In the genomic region with DNA sequence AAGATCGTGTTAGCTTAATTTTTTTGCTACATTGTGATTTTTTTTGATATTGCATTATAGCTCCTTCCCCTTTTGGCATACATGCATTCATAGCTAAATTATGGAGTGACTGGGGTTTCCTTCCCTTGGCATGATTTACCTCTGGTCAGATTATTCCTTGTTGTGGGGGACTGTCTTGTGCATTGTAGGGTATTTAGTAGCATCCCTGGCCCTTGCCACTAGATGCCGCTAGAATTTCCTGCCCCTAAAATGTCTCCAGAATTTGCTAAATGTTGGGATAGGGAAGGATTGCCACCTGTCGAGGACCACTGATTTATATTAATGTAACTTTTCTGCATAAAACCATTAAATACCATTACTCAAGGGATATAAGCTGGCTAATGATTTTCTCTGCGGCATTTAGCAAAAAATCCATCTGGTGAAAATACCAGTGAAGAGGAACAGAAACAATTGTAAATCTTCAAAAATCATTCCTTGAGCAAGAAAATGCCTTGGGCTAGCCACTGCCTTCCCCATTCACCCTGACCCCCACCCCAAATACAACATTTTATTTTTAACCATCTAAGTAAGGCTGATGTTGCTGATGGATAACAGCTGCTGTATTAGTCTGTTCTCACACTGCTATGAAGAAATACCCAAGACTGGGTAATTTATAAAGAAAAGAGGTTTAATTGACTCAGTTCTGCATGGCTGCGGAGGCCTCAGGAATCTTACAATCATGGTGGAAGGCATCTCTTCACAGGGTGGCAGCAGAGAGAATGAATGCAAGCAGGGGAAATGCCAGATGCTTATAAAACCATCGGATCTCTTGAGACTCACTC, we compare ENCODE assay signal across 8 cellular contexts.
A peak's percentile ranks its signal among the peaks of the same experiment; 100 is the strongest.
DNase-seq lines count a peak whose midpoint lies in the region; ATAC-seq and TF ChIP-seq lines count a peak whose summit lies in the region.

No MANE protein-coding gene starts in this region.

- no peaks in the 10 kb centered on the region for H3K79me1 ChIP-seq in IMR-90 (ENCODE audit: low read depth in 1 of 2, low read length in 2 of 2)

- H3K27me3 ChIP-seq in IMR-90 (ENCODE audit: control insufficient read depth, insufficient read depth, low read length), result no peaks in the 10 kb centered on the region
- no peaks in the 10 kb centered on the region for H3K27me3 ChIP-seq in uterus

- ATAC-seq in IMR-90 (ENCODE audit: low read depth) (peak; percentile 40), omental fat pad (ENCODE audit: low FRiP score) (no peak)

- peak; percentile 85 for TF ChIP-seq CTCF in C4-2B (conservative IDR thresholded peaks at IDR 0.05)
- peak; percentile 77 for TF ChIP-seq CTCF in IMR-90 (conservative IDR thresholded peaks at IDR 0.05; ENCODE audit: low read depth, low read length)
- TF ChIP-seq CTCF in omental fat pad (IDR thresholded peaks at IDR 0.05), result no peak
- no peak for TF ChIP-seq CTCF in uterus (IDR thresholded peaks at IDR 0.05)

- peak overlapping the region; percentile 76 for H3K4me2 ChIP-seq in IMR-90 (ENCODE audit: low read depth, low read length)

- no peaks in the 10 kb centered on the region for H3K36me3 ChIP-seq in IMR-90 (ENCODE audit: control insufficient read depth, insufficient read depth, low read length)
- no peaks in the 10 kb centered on the region for H3K36me3 ChIP-seq in uterus

- H3K9me3 ChIP-seq in IMR-90 (ENCODE audit: control insufficient read depth, insufficient read depth, low read length), result no peaks in the 10 kb centered on the region
- no peaks in the 10 kb centered on the region for H3K9me3 ChIP-seq in uterus

- DNase-seq in IMR-90 (peak; percentile 55), amniotic epithelial cell (ENCODE audit: low read depth) (peak; percentile 44), kidney tubule cell (ENCODE audit: low spot score) (peak; percentile 56), omental fat pad (ENCODE audit: low spot score) (no peak), foreskin melanocyte (no peak), uterus (no peak), activated gamma-delta T cell treated with Interleukin-2 at 50 U/mL for 16 hours (no peak)

- TF ChIP-seq POLR2A in IMR-90 (IDR thresholded peaks at IDR 0.05; ENCODE audit: low read depth, low read length) (no peak), uterus (IDR thresholded peaks at IDR 0.05) (no peak)

- H4K91ac ChIP-seq in IMR-90 (ENCODE audit: insufficient read depth, low read depth, low read length), result peak overlapping the region; percentile 81

- H3K14ac ChIP-seq in IMR-90 (replicated peaks; ENCODE audit: low read depth, low read length), result peak overlapping the region; percentile 79

- peak overlapping the region; percentile 99 for H2BK5ac ChIP-seq in IMR-90 (ENCODE audit: low read depth, low read length, poor library complexity, severe bottlenecking)

- peak overlapping the region; percentile 82 for H3K4ac ChIP-seq in IMR-90 (ENCODE audit: low read depth, low read length)

- BruUV-seq in IMR-90 (replicated peaks; lab: Mats Ljungman, UMichigan), result no TSS peak

- POLR2A ChIA-PET in IMR-90 (lab: Charles Lee; ENCODE audit: unreplicated experiment), result interaction anchor here (0.6 to 2.9 kb wide), 5 partner anchors 10 to 261 kb away, joined by 3 to 13 read pairs (median 5); no protein-coding TSS in a partner anchor

- intact Hi-C loops in IMR-90 (cut with micrococcal nuclease), result loop anchor here (2.0 to 10.0 kb wide), 13 partner anchors 45 to 1013 kb away; a partner anchor contains a TSS
- intact Hi-C loops in uterus (cut with DNase I; ENCODE audit: low total_unique reads), result no loop called here

- H3K4me3 ChIP-seq in IMR-90 (ENCODE audit: insufficient read depth, low read depth, low read length) (no peak overlapping the region), uterus (no peak overlapping the region)

- H2BK15ac ChIP-seq in IMR-90 (ENCODE audit: low read depth, low read length), result peak overlapping the region; percentile 96; the same call in 2 of the 3 replicates

- dilution Hi-C loops in IMR-90 (cut with HindIII; ENCODE audit: low sequenced_read_pairs, unreplicated experiment), result no loop called here

- in situ Hi-C loops in IMR-90 (cut with MboI; ENCODE audit: low sequenced_read_pairs), result no loop called here

- H4K8ac ChIP-seq in IMR-90 (ENCODE audit: low read depth in 2 of 2, low read length in 2 of 2), result peak overlapping the region; percentile 56

- H3K9me1 ChIP-seq in IMR-90 (ENCODE audit: insufficient read depth, low read length), result no peaks in the 10 kb centered on the region

- H2AK9ac ChIP-seq in IMR-90 (replicated peaks; ENCODE audit: low read depth, low read length, poor library complexity), result no peak overlapping the region

- no peaks in the 10 kb centered on the region for H4K20me1 ChIP-seq in IMR-90 (ENCODE audit: insufficient read depth, low read length)

- H3K18ac ChIP-seq in IMR-90 (ENCODE audit: low read depth, low read length), result peak overlapping the region; percentile 95

- peak; percentile 71 for TF ChIP-seq RAD21 in IMR-90 (IDR thresholded peaks at IDR 0.05; ENCODE audit: low read length)

- peak overlapping the region; percentile 99 for H2BK120ac ChIP-seq in IMR-90 (ENCODE audit: low read depth, low read length)

- CTCF ChIA-PET in IMR-90 (lab: Yijun Ruan, JAX), result interaction anchor here (0.6 to 1.5 kb wide), 16 partner anchors 34 to 1217 kb away, joined by 3 to 9 read pairs (median 3); no protein-coding TSS in a partner anchor

- peak overlapping the region; percentile 94 for H4K5ac ChIP-seq in IMR-90 (ENCODE audit: low read depth, low read length)

- H3K56ac ChIP-seq in IMR-90 (ENCODE audit: extremely low read depth, insufficient read depth, low read length), result peak overlapping the region; percentile 90

- peaks cover 18% of the 10 kb centered on the region for H3K4me1 ChIP-seq in IMR-90 (ENCODE audit: control insufficient read depth, insufficient read depth, low read length)
- H3K4me1 ChIP-seq in uterus, result no peaks in the 10 kb centered on the region

- H2AFZ ChIP-seq in IMR-90 (replicated peaks; ENCODE audit: low read length, poor library complexity), result no peak overlapping the region

- H3K23ac ChIP-seq in IMR-90 (ENCODE audit: low read depth, low read length), result peak overlapping the region; percentile 61

- H3K9ac ChIP-seq in IMR-90 (ENCODE audit: low read depth, low read length), result peak overlapping the region; percentile 69

- no CpG with 5 or more reads among the region's 6 CpGs for WGBS in IMR-90 (ENCODE audit: extremely low coverage in 2 of 2, insufficient read length in 1 of 2), 2 experiments

- H3K27ac ChIP-seq in C4-2B (no peak overlapping the region), IMR-90 (ENCODE audit: insufficient read depth, low read length) (peak overlapping the region; percentile 97), uterus (peak overlapping the region in 1 of 2 donors; percentile 33)

- H2BK20ac ChIP-seq in IMR-90 (ENCODE audit: low read depth, low read length), result peak overlapping the region; percentile 100

- peak overlapping the region; percentile 90 for H2AK5ac ChIP-seq in IMR-90 (ENCODE audit: low read depth, low read length)

TF ChIP-seq in IMR-90, 13 proteins besides CTCF, POLR2A, EP300 and RAD21:
- TF ChIP-seq SMC3 (IDR thresholded peaks at IDR 0.05; ENCODE audit: low read depth, low read length) (peak; percentile 53), MAZ (IDR thresholded peaks at IDR 0.05; ENCODE audit: borderline replicate concordance, low read depth, low read length) (no peak)

Comparison
In these comparisons a context has a peak if more than half of its experiments do, and no peak if none do; other contexts are left out.
1. CTCF ChIP-seq: peak in C4-2B (single experiment) and IMR-90 (single experiment); none in omental fat pad (0 of 3) and uterus (0 of 4).
2. DNase-seq: peak in IMR-90 (single experiment), amniotic epithelial cell (single experiment) and kidney tubule cell (single experiment); none in omental fat pad (single experiment), foreskin melanocyte (single experiment), uterus (0 of 2) and activated gamma-delta T cell treated with Interleukin-2 at 50 U/mL for 16 hours (single experiment).